In genomic region chr3:67655364-67656121, GRCh38 we compare ENCODE assay signal across 9 cellular contexts. TPM values are rescaled to one million over a fixed set of nuclear protein-coding genes. Genes with fewer than 3 reads are reported as not detected.
DNase-seq lines count a peak whose midpoint lies in the region; ATAC-seq, FAIRE-seq and TF ChIP-seq lines count a peak whose summit lies in the region.
"Had no signal": no experiment of that assay in that cellular context is flagged by ENCODE, and none has a peak within 500 bp of the region (broad histone marks: within the 10 kb centered on the region; RNA-seq: fewer than 3 reads in every experiment).

No MANE protein-coding gene starts in this region.

- H3K9ac ChIP-seq in GM12878 (ENCODE audit: control insufficient read depth, insufficient read depth, low read length): no peak overlapping the region
- no peak overlapping the region for H3K9ac ChIP-seq in neural progenitor cell

- no peaks in the 10 kb centered on the region for H3K27me3 ChIP-seq in GM12878 (replicated peaks in 1 of 2; ENCODE audit: control insufficient read depth in 2 of 2, insufficient read depth in 2 of 2, low read length in 1 of 2)
- no peaks in the 10 kb centered on the region for H3K27me3 ChIP-seq in neural progenitor cell
- H3K27me3 ChIP-seq in thymus (ENCODE audit: control insufficient read depth, insufficient read depth): peaks cover 4% of the 10 kb centered on the region

- H3K4me3 Mint-ChIP-seq in T-cell (peak overlapping the region; percentile 77 to 82 (median 80)), neural progenitor cell (peak overlapping the region; percentile 83)

- DNase-seq in T-cell: peak; percentile 51 to 86 (median 72)
- DNase-seq in GM12878 (ENCODE audit: low read depth, low spot score): peak; percentile 57
- no peak for DNase-seq in neural progenitor cell (ENCODE audit: low spot score)
- no peak for DNase-seq in NCI-H526 (lab: John Stamatoyannopoulos, UW)
- no peak for DNase-seq in NCI-H1105 treated with DMSO at 0.1 percent for 48 hours (lab: John Stamatoyannopoulos, UW)

- H3K4me3 ChIP-seq in GM12878: peak overlapping the region; percentile 94; the same call in 1 of the 2 replicates
- H3K4me3 ChIP-seq in neural progenitor cell: no peak overlapping the region
- peak overlapping the region; percentile 41 for H3K4me3 ChIP-seq in thymus (ENCODE audit: low read length)

- TF ChIP-seq CTCF in GM12878 (IDR thresholded peaks at IDR 0.05 in 2 of 3, conservative IDR thresholded peaks at IDR 0.05 in 1 of 3; ENCODE audit: control insufficient read depth in 2 of 3, extremely low read depth in 1 of 3, insufficient read depth in 1 of 3, low read depth in 3 of 3, low read length in 3 of 3): no peak
- TF ChIP-seq CTCF in neural progenitor cell (IDR thresholded peaks at IDR 0.05): no peak

- POLR2A ChIA-PET in T-cell (lab: Charles Lee): interaction anchor here (0.6 to 1.9 kb wide), 5 partner anchors 9 to 658 kb away, joined by 3 to 14 read pairs (median 6); partner anchors contain the start of gene KBTBD8 (in 1 of the 2)
- POLR2A ChIA-PET in GM12878 (lab: Charles Lee): interaction anchor here (0.6 to 0.9 kb wide), 3 partner anchors 8 to 1655 kb away, joined by 3 read pairs; no protein-coding TSS in a partner anchor

- peaks cover 0 to 3% (median 0%) of the 10 kb centered on the region in 3 donors for H3K9me3 Mint-ChIP-seq in T-cell
- peaks cover 22% of the 10 kb centered on the region for H3K9me3 Mint-ChIP-seq in neural progenitor cell

- no peaks in the 10 kb centered on the region for H3F3A ChIP-seq in neural progenitor cell (ENCODE audit: low read depth)

- peak overlapping the region; percentile 92 to 94 for H3K27ac Mint-ChIP-seq in T-cell
- H3K27ac Mint-ChIP-seq in neural progenitor cell: peak overlapping the region; percentile 85

- H3K9me3 ChIP-seq in GM12878 (replicated peaks; ENCODE audit: control insufficient read depth, insufficient read depth, low read length) (no peaks in the 10 kb centered on the region; the same call in 1 of the 3 replicates), neural progenitor cell (ENCODE audit: low read depth) (no peaks in the 10 kb centered on the region), thymus (ENCODE audit: control insufficient read depth) (no peaks in the 10 kb centered on the region)

- H3K36me3 ChIP-seq in GM12878 (ENCODE audit: control insufficient read depth in 2 of 2, insufficient read depth in 2 of 2, low read length in 1 of 2) (no peaks in the 10 kb centered on the region), neural progenitor cell (no peaks in the 10 kb centered on the region), thymus (ENCODE audit: control insufficient read depth, insufficient read depth) (no peaks in the 10 kb centered on the region)

- WGBS in GM12878 (ENCODE audit: insufficient coverage, insufficient replicate concordance, low lambda C conversion rate, missing lambda C conversion rate): 14% methylated on average over 23 of the region's 24 CpGs
- 18% methylated on average over 24 of the region's 24 CpGs for whole genome bisulfite sequencing in thymus

- no TSS peak for BruUV-seq in GM12878 (replicated peaks; lab: Mats Ljungman, UMichigan)

- RAD21 ChIA-PET in GM12878 (lab: Charles Lee; ENCODE audit: unreplicated experiment): interaction anchor here (0.6 to 0.9 kb wide), 3 partner anchors 9 to 1451 kb away, joined by 3 read pairs; no protein-coding TSS in a partner anchor

- in situ Hi-C loops in GM12878 (cut with MboI): no loop called here

- no peaks in the 10 kb centered on the region for H4K20me1 ChIP-seq in GM12878 (ENCODE audit: control insufficient read depth, insufficient read depth)
- H4K20me1 ChIP-seq in neural progenitor cell (ENCODE audit: low read depth): no peaks in the 10 kb centered on the region

- H3K4me2 ChIP-seq in GM12878 (ENCODE audit: control insufficient read depth, insufficient read depth) (peak overlapping the region; percentile 87), neural progenitor cell (peak overlapping the region; percentile 84)

- H3K4me1 ChIP-seq in GM12878 (ENCODE audit: control insufficient read depth, insufficient read depth, low read length): peaks cover 30% of the 10 kb centered on the region
- H3K4me1 ChIP-seq in neural progenitor cell: peaks cover 12% of the 10 kb centered on the region
- H3K4me1 ChIP-seq in thymus (ENCODE audit: control insufficient read depth, insufficient read depth, low read length): peaks cover 5% of the 10 kb centered on the region

- SMC1A ChIA-PET in GM12878 (lab: Charles Lee; ENCODE audit: uncharacterized antibody, unreplicated experiment): interaction anchor here (0.6 to 3.0 kb wide), 13 partner anchors 9 to 1222 kb away, joined by 3 to 18 read pairs (median 5); no protein-coding TSS in a partner anchor

- ATAC-seq in GM18867 (IDR thresholded peaks at IDR 0.05; ENCODE audit: unreplicated experiment): peak; percentile 46
- ATAC-seq in HG02943 (IDR thresholded peaks at IDR 0.05; ENCODE audit: low read depth, unreplicated experiment): peak; percentile 50
- peak; percentile 51 to 66 (median 64) for ATAC-seq in T-cell (replicated peaks in 1 of 4)
- peak; percentile 41 for ATAC-seq in GM12878

- intact Hi-C loops in GM12878 (cut with micrococcal nuclease; ENCODE audit: unreplicated experiment): loop anchor here (1.0 to 10.0 kb wide), 3 partner anchors 30 to 1429 kb away; partner anchors contain the start of genes ARL6IP5 and UBA3

- peak in 1 of 2 experiments; percentile 68; a peak in 3 of 4 replicates for TF ChIP-seq EP300 in GM12878 (IDR thresholded peaks at IDR 0.05; ENCODE audit: borderline replicate concordance in 1 of 2, control insufficient read depth in 1 of 2, low read depth in 2 of 2, low read length in 2 of 2)

- no peak for TF ChIP-seq RAD21 in GM12878 (IDR thresholded peaks at IDR 0.05; ENCODE audit: insufficient read depth, low read depth, low read length)

- peak; percentile 80 for TF ChIP-seq POLR2A in GM12878 (IDR thresholded peaks at IDR 0.05; ENCODE audit: low read depth, low read length)

- H3K36me3 Mint-ChIP-seq in T-cell (peaks cover 11% of the 10 kb centered on the region), neural progenitor cell (peaks cover 10% of the 10 kb centered on the region)

- H3K27ac ChIP-seq in GM12878 (ENCODE audit: control insufficient read depth, insufficient read depth) (peak overlapping the region; percentile 94; the same call in 1 of the 2 replicates), neural progenitor cell (no peak overlapping the region), thymus (ENCODE audit: low read depth) (peak overlapping the region; percentile 60)

- CTCF ChIA-PET in T-cell (lab: Charles Lee): interaction anchor here (0.5 to 2.1 kb wide), 5 partner anchors 9 to 1416 kb away, joined by 3 to 8 read pairs (median 3); no protein-coding TSS in a partner anchor
- CTCF ChIA-PET in GM12878 (lab: Yijun Ruan, JAX): interaction anchor here (0.6 to 1.6 kb wide), 7 partner anchors 9 to 1787 kb away, joined by 3 to 6 read pairs (median 3); no protein-coding TSS in a partner anchor

- H3K79me2 ChIP-seq in GM12878 (ENCODE audit: control insufficient read depth, insufficient read depth, low read length): peaks cover 39% of the 10 kb centered on the region
- peaks cover 7% of the 10 kb centered on the region for H3K79me2 ChIP-seq in neural progenitor cell (ENCODE audit: low read depth)

- H3K4me1 Mint-ChIP-seq in T-cell (peaks cover 60 to 78% (median 70%) of the 10 kb centered on the region in 3 donors), neural progenitor cell (peaks cover 29% of the 10 kb centered on the region)

- H2AFZ ChIP-seq in GM12878 (ENCODE audit: control insufficient read depth, low read depth, low read length): peak overlapping the region; percentile 37
- peak overlapping the region; percentile 91 for H2AFZ ChIP-seq in neural progenitor cell (replicated peaks)

- FAIRE-seq in GM12878 (lab: Jason Lieb, UNC): peak; percentile 78
- FAIRE-seq: bronchial epithelial cell had no signal

- no peaks in the 10 kb centered on the region for H3K27me3 Mint-ChIP-seq in T-cell
- H3K27me3 Mint-ChIP-seq in neural progenitor cell (ENCODE audit: insufficient read depth, low read depth): no peaks in the 10 kb centered on the region

TF ChIP-seq in GM12878, 131 proteins besides CTCF, POLR2A, EP300 and RAD21 (continues in another document):
- no peak for TF ChIP-seq RELA (IDR thresholded peaks at IDR 0.05; ENCODE audit: borderline replicate concordance, partially characterized antibody)
- TF ChIP-seq EZH2 (IDR thresholded peaks at IDR 0.05; ENCODE audit: borderline replicate concordance, control insufficient read depth, low read depth, low read length): no peak
- TF ChIP-seq NR2C1 (IDR thresholded peaks at IDR 0.05): no peak
- TF ChIP-seq CBX3 (IDR thresholded peaks at IDR 0.05; ENCODE audit: borderline replicate concordance, low read depth): no peak
- no peak for TF ChIP-seq SMAD1 (IDR thresholded peaks at IDR 0.05; ENCODE audit: low read depth, partially characterized antibody)
- TF ChIP-seq POLR2AphosphoS2 (IDR thresholded peaks at IDR 0.05; ENCODE audit: low read depth, low read length): no peak
- TF ChIP-seq ZBED1 (IDR thresholded peaks at IDR 0.05; ENCODE audit: borderline replicate concordance): peak; percentile 35; the same call in 1 of the 2 replicates
- peak; percentile 86 for TF ChIP-seq NR2F1 (conservative IDR thresholded peaks at IDR 0.05)
- peak; percentile 49 for TF ChIP-seq EED (IDR thresholded peaks at IDR 0.05; ENCODE audit: low read depth)
- TF ChIP-seq YY1 (IDR thresholded peaks at IDR 0.05; ENCODE audit: low read depth, low read length): peak; percentile 50
- TF ChIP-seq MEF2A (IDR thresholded peaks at IDR 0.05; ENCODE audit: insufficient read depth, low read depth, low read length): 0 out of 2 replicates have a peak, but pooled peaks have one; percentile 17

RNA-seq across cellular contexts. Expression of gene SUCLG2, which starts 1.1 kb away (rescaled TPM):
- total RNA-seq in T-cell (10 to 100 TPM; 45.6 to 65.9 (median 49.5) TPM), GM12878 (2014; rRNA removed) (28.1 and 38.4 TPM in 2 replicates), GM12878 (2014; rRNA removed; fragmentation: Illumina TruSeq; extraction: Trizol) (48.0 and 48.5 TPM in 2 replicates), GM12878 (2021) (38.3 and 39.7 TPM in 2 replicates), neural progenitor cell (ENCODE audit: low replicate concordance) (45.3 and 63.6 TPM in 2 replicates)
- total RNA-seq in GM12878 (2013; cell fraction: nucleolus; rRNA removed): 33.1 and 35.8 TPM in 2 replicates
- polyA plus RNA-seq in GM12878 (2011; ENCODE audit: low read depth): 17.3 TPM
- polyA plus RNA-seq in GM12878 (2011; rRNA removed) (33.8 and 49.2 TPM in 2 replicates), GM12878 (2014; fragmentation: Illumina TruSeq; extraction: Trizol) (48.0 and 57.3 TPM in 2 replicates), GM12878 (2014; fragmentation: Nextera tagmentation; extraction: Ambion mirVana) (10 to 100 TPM; 17.8 to 31.1 TPM), GM12878 (2014; rRNA removed) (26.6 and 36.0 TPM in 2 replicates), GM12878 (2016; fragmentation: Nextera tagmentation; extraction: Ambion mirVana) (10 to 100 TPM; 49.9 to 50.9 TPM), thymus (38.3 TPM)
- polyA plus RNA-seq in GM12878 (2011; cell fraction: cytosol; rRNA removed): 13.4 and 13.5 TPM in 2 replicates
- polyA plus RNA-seq in GM12878 (2011; cell fraction: nucleus; rRNA removed): 13.3 and 14.8 TPM in 2 replicates
- polyA plus RNA-seq in GM12878 (2012): 28.0 and 39.1 TPM in 2 replicates
- polyA minus RNA-seq in GM12878 (2011; rRNA and poly(A)+ RNA removed): 17.2 and 17.6 TPM in 2 replicates
- 7.4 and 9.9 TPM in 2 replicates for polyA minus RNA-seq in GM12878 (2011; cell fraction: cytosol; rRNA and poly(A)+ RNA removed)
- 14.7 and 22.8 TPM in 2 replicates for polyA minus RNA-seq in GM12878 (2011; cell fraction: nucleus; rRNA and poly(A)+ RNA removed)

Comparison
In these comparisons a context has a peak if more than half of its experiments do, and no peak if none do; other contexts are left out.
1. DNase-seq: peak in T-cell (34 of 34) and GM12878 (single experiment); none in neural progenitor cell (single experiment), NCI-H526 (0 of 2) and NCI-H1105 treated with DMSO at 0.1 percent for 48 hours (single experiment).
2. Peak in every context shown above with its lines, with median percentiles within 50 percentile points of each other: ATAC-seq.